In genomic region chr5:177943805-177944736, GRCh38 we compare ENCODE assay signal across 9 cellular contexts. TPM values are rescaled to one million over a fixed set of nuclear protein-coding genes. Genes with fewer than 3 reads are reported as not detected.
A peak's percentile ranks its signal among the peaks of the same experiment; 100 is the strongest.
DNase-seq lines count a peak whose midpoint lies in the region; ATAC-seq and TF ChIP-seq lines count a peak whose summit lies in the region.
"Not testable (repeated sequence)": the region's sequence is repeated elsewhere in the genome, so short reads cannot be mapped to it uniquely, and the experiment has no call there.
"Had no signal": no experiment of that assay in that cellular context is flagged by ENCODE, and none has a peak within 500 bp of the region (broad histone marks: within the 10 kb centered on the region; RNA-seq: fewer than 3 reads in every experiment).

No MANE protein-coding gene starts in this region.

- not testable (repeated sequence) for DNase-seq in BJ (ENCODE audit: low read depth); epithelial cell of proximal tubule (ENCODE audit: low read depth)
- peak; percentile 37 for DNase-seq in activated gamma-delta T cell treated with Interleukin-2 at 50 U/mL for 16 hours
- DNase-seq in lung microvascular endothelial cell (ENCODE audit: low read depth in 2 of 2), result peak; percentile 6 to 20
- peak; percentile 28 to 32 for DNase-seq in stimulated activated CD4-positive, alpha-beta T cell treated with anti-CD3 and anti-CD28 coated beads, Interleukin-4, amount 100 ng/mL, for 4 hours

- CTCF ChIA-PET in BJ (lab: Yijun Ruan, JAX), result not testable (repeated sequence)

- not testable (repeated sequence) for H3K36me3 Mint-ChIP-seq in T-helper 1 cell treated with Interleukin-12 subunit alpha and Interleukin-12 subunit beta and Interleukin-4 antibody, amounts not matched to agents 30 μg/mL and 1 μg/mL, for 36 hours (ENCODE audit: low read depth)

- H3K4me3 Mint-ChIP-seq in T-helper 1 cell treated with Interleukin-12 subunit alpha and Interleukin-12 subunit beta and Interleukin-4 antibody, amounts not matched to agents 30 μg/mL and 1 μg/mL, for 36 hours, result peak overlapping the region; percentile 61

- not testable (repeated sequence) for TF ChIP-seq CTCF in BJ (IDR thresholded peaks at IDR 0.05; ENCODE audit: insufficient read depth, low read depth, low read length); epithelial cell of proximal tubule (conservative IDR thresholded peaks at IDR 0.05; ENCODE audit: low read depth, low read length)

- not testable (repeated sequence) for H3K4me1 Mint-ChIP-seq in T-helper 1 cell treated with Interleukin-12 subunit alpha and Interleukin-12 subunit beta and Interleukin-4 antibody, amounts not matched to agents 30 μg/mL and 1 μg/mL, for 36 hours (ENCODE audit: low read depth)

- not testable (repeated sequence) for H3K27me3 ChIP-seq in BJ (ENCODE audit: control insufficient read depth, insufficient read depth, low read length)

- not testable (repeated sequence) for H3K9me3 Mint-ChIP-seq in T-helper 1 cell treated with Interleukin-12 subunit alpha and Interleukin-12 subunit beta and Interleukin-4 antibody, amounts not matched to agents 30 μg/mL and 1 μg/mL, for 36 hours

- peaks cover 13% of the 10 kb centered on the region for H3K27me3 Mint-ChIP-seq in T-helper 1 cell treated with Interleukin-12 subunit alpha and Interleukin-12 subunit beta and Interleukin-4 antibody, amounts not matched to agents 30 μg/mL and 1 μg/mL, for 36 hours (ENCODE audit: low read depth)

- not testable (repeated sequence) for H3K36me3 ChIP-seq in BJ (ENCODE audit: control insufficient read depth, insufficient read depth, low read length)

- ATAC-seq in GM19043 (IDR thresholded peaks at IDR 0.05; ENCODE audit: low read depth, unreplicated experiment) (peak; percentile 51), HG03460 (IDR thresholded peaks at IDR 0.05; ENCODE audit: unreplicated experiment) (peak; percentile 50)

- H3K4me3 ChIP-seq in BJ (ENCODE audit: low read depth, low read length), result peak overlapping the region; percentile 38
- H3K4me3 ChIP-seq in epithelial cell of proximal tubule (ENCODE audit: low read depth, low read length), result peak overlapping the region; percentile 51

- H3K27ac Mint-ChIP-seq in T-helper 1 cell treated with Interleukin-12 subunit alpha and Interleukin-12 subunit beta and Interleukin-4 antibody, amounts not matched to agents 30 μg/mL and 1 μg/mL, for 36 hours, result not testable (repeated sequence)

- POLR2A ChIA-PET in BJ (lab: Charles Lee), result not testable (repeated sequence)

RNA-seq across cellular contexts. Expression of gene PROP1, which starts 52.0 kb away (rescaled TPM):
- not detected in 2 replicates for polyA plus RNA-seq in BJ (2011; rRNA removed)
- not detected in 2 replicates for polyA minus RNA-seq in BJ (2011; rRNA and poly(A)+ RNA removed)
- not detected in 2 replicates for total RNA-seq in epithelial cell of proximal tubule
- not detected in 2 replicates for total RNA-seq in lung microvascular endothelial cell
- total RNA-seq: myocyte had no signal
